19 cellular contexts compared by ENCODE assay signal in the genomic region with DNA sequence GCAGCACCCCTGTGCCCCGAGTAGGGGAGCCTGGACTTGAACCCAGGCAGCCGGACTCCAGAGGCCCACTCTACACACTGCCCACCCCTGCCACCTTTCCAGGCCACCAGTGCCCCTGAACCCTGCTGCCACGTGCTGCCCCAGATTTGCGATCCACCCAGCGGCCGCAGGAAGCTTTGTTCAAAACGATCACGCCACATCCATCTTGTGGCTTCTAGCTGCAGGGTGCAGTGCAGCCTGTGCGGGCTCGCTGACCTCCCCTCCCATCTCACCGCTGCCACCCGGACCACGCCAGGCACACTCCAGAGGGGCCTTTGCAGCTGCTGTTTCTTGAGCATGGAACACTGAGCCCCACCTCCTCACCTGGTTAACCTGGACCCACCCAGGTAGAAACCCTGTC. TPM values are rescaled to one million over a fixed set of nuclear protein-coding genes. Genes with fewer than 3 reads are reported as not detected.
A peak's percentile ranks its signal among the peaks of the same experiment; 100 is the strongest.
DNase-seq lines count a peak whose midpoint lies in the region; ATAC-seq, FAIRE-seq and TF ChIP-seq lines count a peak whose summit lies in the region.
"Had no signal": no experiment of that assay in that cellular context is flagged by ENCODE, and none has a peak within 500 bp of the region (broad histone marks: within the 10 kb centered on the region; RNA-seq: fewer than 3 reads in every experiment).

No MANE protein-coding gene starts in this region.

- ATAC-seq in natural killer cell treated with Interleukin-12 subunit alpha and Interleukin-12 subunit beta and Interleukin-15 and Interleukin-18, amount 100 ng/mL, for 72 hours, result no peak
- ATAC-seq in natural killer cell (no peak), K562 (no peak)
- ATAC-seq: GM12878 had no signal

- no peak overlapping the region for H4K91ac ChIP-seq in trophoblast cell (ENCODE audit: low read depth, low read length)

- no peak overlapping the region for H3K23ac ChIP-seq in trophoblast cell (ENCODE audit: low read length)

- FAIRE-seq in K562 (lab: Jason Lieb, UNC), result no peak
- FAIRE-seq: A204.1, GM12878 had no signal

- H3K36me3 ChIP-seq in NT2/D1 (ENCODE audit: insufficient read depth, insufficient read length, low read length) (peaks cover 74% of the 10 kb centered on the region), K562 (ENCODE audit: control insufficient read depth, insufficient read depth, low read length) (peaks cover 75% of the 10 kb centered on the region), trophoblast cell (ENCODE audit: control insufficient read depth in 1 of 2, insufficient read depth in 2 of 2, low read length in 2 of 2) (peaks cover 52 to 54% of the 10 kb centered on the region in 2 experiments), mammary epithelial cell (ENCODE audit: insufficient read depth, low read length) (peaks cover 18% of the 10 kb centered on the region)

- H3K18ac ChIP-seq in trophoblast cell (ENCODE audit: low read length), result no peak overlapping the region

- CTCF ChIA-PET in K562 (lab: Yijun Ruan, JAX; ENCODE audit: low intra/inter-chr PET ratio), result no interaction called here
- CTCF ChIA-PET in mammary epithelial cell (lab: Charles Lee; ENCODE audit: low non-redundant PET), result no interaction called here

- no peak overlapping the region for H3K4me3 Mint-ChIP-seq in natural killer cell treated with Interleukin-12 subunit alpha and Interleukin-12 subunit beta and Interleukin-15 and Interleukin-18, amount 100 ng/mL, for 72 hours
- H3K4me3 Mint-ChIP-seq in natural killer cell, result no peak overlapping the region
- H3K4me3 Mint-ChIP-seq: H9 had no signal

- no peak for TF ChIP-seq CTCF in natural killer cell (IDR thresholded peaks at IDR 0.05)
- no peak for TF ChIP-seq CTCF in K562 (IDR thresholded peaks at IDR 0.05 in 2 of 3, conservative IDR thresholded peaks at IDR 0.05 in 1 of 3; ENCODE audit: insufficient read depth in 2 of 3, low read depth in 1 of 3, low read length in 3 of 3)
- TF ChIP-seq CTCF in coronary artery (IDR thresholded peaks at IDR 0.05), result no peak
- no peak for TF ChIP-seq CTCF in mammary epithelial cell (conservative IDR thresholded peaks at IDR 0.05 in 1 of 2, IDR thresholded peaks at IDR 0.05 in 1 of 2; ENCODE audit: extremely low read depth in 1 of 2, insufficient read depth in 1 of 2, low read depth in 1 of 2, low read length in 2 of 2)

- H3K27ac Mint-ChIP-seq in natural killer cell treated with Interleukin-12 subunit alpha and Interleukin-12 subunit beta and Interleukin-15 and Interleukin-18, amount 100 ng/mL, for 72 hours, result no peak overlapping the region
- H3K27ac Mint-ChIP-seq in natural killer cell, result no peak overlapping the region
- H3K27ac Mint-ChIP-seq: CD4-positive, CD25-positive, alpha-beta regulatory T cell had no signal

- no peak overlapping the region for H3K27ac ChIP-seq in K562 (ENCODE audit: extremely low read depth, low read depth, low read length)
- H3K27ac ChIP-seq in trophoblast cell (ENCODE audit: low read depth, low read length), result no peak overlapping the region
- H3K27ac ChIP-seq in coronary artery, result no peak overlapping the region
- H3K27ac ChIP-seq in mammary epithelial cell (ENCODE audit: insufficient read depth, low read depth, low read length), result no peak overlapping the region

- no peak overlapping the region for H2BK120ac ChIP-seq in trophoblast cell (ENCODE audit: insufficient read depth, low read length, poor library complexity)

- TF ChIP-seq EP300 in K562 (IDR thresholded peaks at IDR 0.05; ENCODE audit: low read length), result no peak

- no peak overlapping the region for H2AK5ac ChIP-seq in trophoblast cell (ENCODE audit: low read length)

- H3K9me1 ChIP-seq in K562 (ENCODE audit: control insufficient read depth, insufficient read depth, low read length), result no peaks in the 10 kb centered on the region

- no peaks in the 10 kb centered on the region for H3K9me3 ChIP-seq in NT2/D1 (ENCODE audit: insufficient read depth, low read length)
- no peaks in the 10 kb centered on the region for H3K9me3 ChIP-seq in K562 (replicated peaks; ENCODE audit: control insufficient read depth, insufficient read depth, low read depth, low read length)
- H3K9me3 ChIP-seq in trophoblast cell (ENCODE audit: insufficient read depth, low read depth, low read length), result peaks cover 2% of the 10 kb centered on the region
- no peaks in the 10 kb centered on the region for H3K9me3 ChIP-seq in mammary epithelial cell (replicated peaks; ENCODE audit: insufficient read depth, low read length)
- H3K9me3 ChIP-seq: BE2C had no signal

- no peak overlapping the region for H3K14ac ChIP-seq in trophoblast cell (ENCODE audit: low read length)

- 98% methylated on average over 13 of the region's 13 CpGs for WGBS in K562 (ENCODE audit: insufficient coverage, low coverage, missing lambda C conversion rate)
- WGBS in trophoblast cell (ENCODE audit: extremely low coverage, insufficient coverage, insufficient read length), result no CpG with 5 or more reads among the region's 13 CpGs
- 98% methylated on average over 11 of the region's 13 CpGs for WGBS in mammary epithelial cell (ENCODE audit: low coverage, missing lambda C conversion rate)

- TF ChIP-seq RAD21 in K562 (CRISPR knock-in tag; conservative IDR thresholded peaks at IDR 0.05 in 1 of 2, IDR thresholded peaks at IDR 0.05 in 1 of 2), result no peak

- H3K27me3 ChIP-seq in NT2/D1 (ENCODE audit: insufficient read depth, insufficient read length) (peaks cover 8% of the 10 kb centered on the region), K562 (ENCODE audit: control insufficient read depth in 2 of 2, insufficient read depth in 2 of 2, low read length in 2 of 2) (no peaks in the 10 kb centered on the region), trophoblast cell (ENCODE audit: insufficient read depth, low read length) (no peaks in the 10 kb centered on the region), mammary epithelial cell (ENCODE audit: insufficient read depth, low read length) (no peaks in the 10 kb centered on the region)
- H3K27me3 ChIP-seq: BE2C had no signal

- H3K27me3 Mint-ChIP-seq in natural killer cell treated with Interleukin-12 subunit alpha and Interleukin-12 subunit beta and Interleukin-15 and Interleukin-18, amount 100 ng/mL, for 72 hours, result no peaks in the 10 kb centered on the region
- no peaks in the 10 kb centered on the region for H3K27me3 Mint-ChIP-seq in natural killer cell (ENCODE audit: low read depth in 2 of 2)
- H3K27me3 Mint-ChIP-seq: CD4-positive, CD25-positive, alpha-beta regulatory T cell had no signal

- H4K8ac ChIP-seq in trophoblast cell (ENCODE audit: low read depth, low read length), result no peak overlapping the region

- H3K79me2 ChIP-seq in K562 (ENCODE audit: control insufficient read depth, insufficient read depth, low read length), result peaks cover 69% of the 10 kb centered on the region
- H3K79me2 ChIP-seq in trophoblast cell (ENCODE audit: control insufficient read depth, insufficient read depth, low read length, poor library complexity), result peaks cover 11% of the 10 kb centered on the region
- peaks cover 67% of the 10 kb centered on the region for H3K79me2 ChIP-seq in mammary epithelial cell (ENCODE audit: insufficient read depth, low read length)

- H3K4me2 ChIP-seq in K562 (ENCODE audit: insufficient read depth, low read length) (no peak overlapping the region), trophoblast cell (ENCODE audit: low read length) (no peak overlapping the region), mammary epithelial cell (ENCODE audit: insufficient read depth, low read depth, low read length) (no peak overlapping the region)

- no peak overlapping the region for H3K4me3 ChIP-seq in NT2/D1 (ENCODE audit: insufficient read length, low read depth)
- H3K4me3 ChIP-seq in K562, result no peak overlapping the region
- H3K4me3 ChIP-seq in trophoblast cell (ENCODE audit: low read depth, low read length), result peak overlapping the region; percentile 25
- no peak overlapping the region for H3K4me3 ChIP-seq in coronary artery
- no peak overlapping the region for H3K4me3 ChIP-seq in mammary epithelial cell (replicated peaks in 1 of 3; ENCODE audit: insufficient read depth in 1 of 3, low read depth in 2 of 3, low read length in 3 of 3)
- H3K4me3 ChIP-seq: GM12878 had no signal

- H2BK5ac ChIP-seq in trophoblast cell (ENCODE audit: low read depth, low read length, poor library complexity), result no peak overlapping the region

- H3K36me3 Mint-ChIP-seq in natural killer cell treated with Interleukin-12 subunit alpha and Interleukin-12 subunit beta and Interleukin-15 and Interleukin-18, amount 100 ng/mL, for 72 hours, result no peaks in the 10 kb centered on the region
- no peaks in the 10 kb centered on the region for H3K36me3 Mint-ChIP-seq in natural killer cell

- dilution Hi-C loops in mammary epithelial cell (cut with HindIII; ENCODE audit: low sequenced_read_pairs), result loop anchor here (5.0 kb wide), 2 partner anchors 42 to 43 kb away; partner anchors contain the start of genes ICAM4 and ICAM5

- H3K79me1 ChIP-seq in trophoblast cell (ENCODE audit: low read length), result peaks cover 4% of the 10 kb centered on the region

- DNase-seq in natural killer cell treated with Interleukin-12 subunit alpha and Interleukin-12 subunit beta and Interleukin-15 and Interleukin-18, amount 100 ng/mL, for 72 hours (ENCODE audit: low spot score), result peak; percentile 5
- DNase-seq in natural killer cell (no peak), NT2/D1 (ENCODE audit: low read depth, low spot score) (no peak), K562 (ENCODE audit: extremely low read depth in 1 of 4, low spot score in 3 of 4) (no peak), trophoblast cell (no peak), coronary artery (ENCODE audit: low spot score) (no peak), mammary epithelial cell (no peak), mucosa of gallbladder (ENCODE audit: low spot score) (no peak)
- DNase-seq: ACHN; BE2C; C1 segment of cervical spinal cord; Calu3; CD4-positive, CD25-positive, alpha-beta regulatory T cell; DND-41; EL; GOT3; H9 had no signal

- H3K4ac ChIP-seq in trophoblast cell (ENCODE audit: low read depth, low read length), result no peak overlapping the region

- intact Hi-C loops in natural killer cell (cut with micrococcal nuclease), result no loop called here
- intact Hi-C loops in K562 (cut with micrococcal nuclease), result no loop called here
- intact Hi-C loops in mammary epithelial cell (cut with micrococcal nuclease), result no loop called here

- in situ Hi-C loops in K562 (cut with MboI), result no loop called here
- in situ Hi-C loops in mammary epithelial cell (cut with MboI; ENCODE audit: low sequenced_read_pairs in 2 of 2), result no loop called here

- no peak overlapping the region for H2BK12ac ChIP-seq in trophoblast cell (ENCODE audit: low read length)

- no peaks in the 10 kb centered on the region for H3K9me3 Mint-ChIP-seq in natural killer cell treated with Interleukin-12 subunit alpha and Interleukin-12 subunit beta and Interleukin-15 and Interleukin-18, amount 100 ng/mL, for 72 hours
- no peaks in the 10 kb centered on the region for H3K9me3 Mint-ChIP-seq in natural killer cell
- H3K9me3 Mint-ChIP-seq: CD4-positive, CD25-positive, alpha-beta regulatory T cell; H9 had no signal

- H2AFZ ChIP-seq in K562 (ENCODE audit: low read depth, low read length), result no peak overlapping the region
- no peak overlapping the region for H2AFZ ChIP-seq in trophoblast cell (ENCODE audit: insufficient read depth, low read length, poor library complexity)
- no peak overlapping the region for H2AFZ ChIP-seq in mammary epithelial cell (ENCODE audit: low read depth, low read length)

- H4K12ac ChIP-seq in trophoblast cell (ENCODE audit: low read depth, low read length), result no peak overlapping the region

- H4K20me1 ChIP-seq in K562 (replicated peaks; ENCODE audit: control insufficient read depth, insufficient read depth, low read length), result peaks cover 10% of the 10 kb centered on the region; the same call in 1 of the 2 replicates
- H4K20me1 ChIP-seq in mammary epithelial cell (ENCODE audit: insufficient read depth, low read length), result no peaks in the 10 kb centered on the region

- H3K4me1 Mint-ChIP-seq in natural killer cell treated with Interleukin-12 subunit alpha and Interleukin-12 subunit beta and Interleukin-15 and Interleukin-18, amount 100 ng/mL, for 72 hours (ENCODE audit: low read depth in 2 of 2), result peaks cover 17 to 18% of the 10 kb centered on the region in 2 donors
- peaks cover 0 to 21% of the 10 kb centered on the region in 2 donors for H3K4me1 Mint-ChIP-seq in natural killer cell

- H3K9ac ChIP-seq in NT2/D1 (ENCODE audit: insufficient read length, low read depth), result peak overlapping the region; percentile 28
- peak overlapping the region in 1 of 2 experiments; percentile 55; a peak in 2 of 4 replicates for H3K9ac ChIP-seq in K562 (ENCODE audit: insufficient read depth in 1 of 2, low read depth in 2 of 2, low read length in 2 of 2)
- no peak overlapping the region for H3K9ac ChIP-seq in trophoblast cell (ENCODE audit: low read length)
- no peak overlapping the region for H3K9ac ChIP-seq in mammary epithelial cell (ENCODE audit: insufficient read depth, low read length)

- H3K4me1 ChIP-seq in NT2/D1 (ENCODE audit: insufficient read depth, insufficient read length) (peaks cover 17% of the 10 kb centered on the region), K562 (replicated peaks in 1 of 2; ENCODE audit: control insufficient read depth in 2 of 2, insufficient read depth in 2 of 2, low read length in 2 of 2) (peaks cover 7 to 34% of the 10 kb centered on the region in 2 experiments; a peak in 4 of 5 replicates), trophoblast cell (ENCODE audit: control insufficient read depth in 1 of 2, insufficient read depth in 2 of 2, low read length in 2 of 2) (peaks cover 13 to 15% of the 10 kb centered on the region in 2 experiments), mammary epithelial cell (ENCODE audit: insufficient read depth, low read length) (peaks cover 10% of the 10 kb centered on the region)
- H3K4me1 ChIP-seq: BE2C had no signal

- POLR2A ChIA-PET in K562 (lab: Yijun Ruan, JAX), result interaction anchor here (0.8 to 3.1 kb wide), 5 partner anchors 13 to 40 kb away, joined by 3 to 11 read pairs (median 3); partner anchors contain the start of genes FDX2 and ICAM5

- BruUV-seq in K562 (replicated peaks; lab: Mats Ljungman, UMichigan) (no TSS peak), mammary epithelial cell (replicated peaks; lab: Mats Ljungman, UMichigan) (no TSS peak)

- no peak for TF ChIP-seq POLR2A in K562 (conservative IDR thresholded peaks at IDR 0.05)

RNA-seq across cellular contexts. Expression of gene RAVER1, which starts 3.8 kb away (rescaled TPM):
- 100 to 1,000 TPM in 1 of 2 donors, 10 to 100 TPM in 1; 81.1 to 131 TPM for total RNA-seq in natural killer cell treated with Interleukin-12 subunit alpha and Interleukin-12 subunit beta and Interleukin-15 and Interleukin-18, amount 100 ng/mL, for 72 hours
- total RNA-seq in natural killer cell (10 to 100 TPM; 42.5 to 64.3 (median 55.9) TPM), K562 (2014; rRNA removed) (30.1 and 45.1 TPM in 2 replicates), K562 (2014; rRNA removed; fragmentation: Illumina TruSeq; extraction: Trizol) (2.3 and 2.8 TPM in 2 replicates), K562 (2015; rRNA removed; fragmentation: Illumina TruSeq; extraction: Trizol) (7.0 and 9.3 TPM in 2 replicates), K562 (2021) (112 and 113 TPM in 2 replicates), mammary epithelial cell (10 to 100 TPM in 1 of 2 donors, 1 to 10 TPM in 1; 8.3 to 43.0 TPM), mucosa of gallbladder (44.6 TPM)
- total RNA-seq in K562 (2011; cell fraction: chromatin; rRNA removed; ENCODE audit: low replicate concordance), result 30.5 and 66.0 TPM in 2 replicates
- total RNA-seq in K562 (2011; cell fraction: nucleolus; rRNA removed), result 39.2 and 46.7 TPM in 2 replicates
- total RNA-seq in K562 (2011; cell fraction: nucleoplasm; rRNA removed), result 28.3 and 42.4 TPM in 2 replicates
- polyA plus RNA-seq in K562 (2011; rRNA removed) (2.4 and 4.9 TPM in 2 replicates), K562 (2014; fragmentation: Illumina TruSeq; extraction: Trizol) (9.3 and 36.7 TPM in 2 replicates), K562 (2014; fragmentation: Nextera tagmentation; extraction: Ambion mirVana) (under 1 TPM; 0.06 to 0.08 TPM), K562 (2014; rRNA removed) (24.6 and 29.2 TPM in 2 replicates), mammary epithelial cell (7.6 TPM)
- polyA plus RNA-seq in K562 (2011; cell fraction: cytosol; rRNA removed), result 3.4 and 9.5 TPM in 2 replicates
- polyA plus RNA-seq in K562 (2011; cell fraction: nucleus; rRNA removed), result 22.5 and 41.1 TPM in 2 replicates
- 39.6 and 39.8 TPM in 2 replicates for polyA plus RNA-seq in K562 (2012)
- 5.8 and 8.6 TPM in 2 replicates for polyA minus RNA-seq in K562 (2011; rRNA and poly(A)+ RNA removed)
- 41.5 and 55.1 TPM in 2 replicates for polyA minus RNA-seq in K562 (2011; cell fraction: cytosol; rRNA and poly(A)+ RNA removed)
- polyA minus RNA-seq in K562 (2011; cell fraction: nucleus; rRNA and poly(A)+ RNA removed), result 14.7 and 15.3 TPM in 2 replicates
- 32.5 and 33.1 TPM in 2 replicates for polyA plus RNA-seq in trophoblast cell (2013)
- polyA minus RNA-seq in mammary epithelial cell, result 7.6 TPM

RNA-seq across cellular contexts. Expression of gene ICAM3, which starts 9.9 kb away (rescaled TPM):
- total RNA-seq in natural killer cell treated with Interleukin-12 subunit alpha and Interleukin-12 subunit beta and Interleukin-15 and Interleukin-18, amount 100 ng/mL, for 72 hours, result 100 to 1,000 TPM in 1 of 2 donors, 10 to 100 TPM in 1; 91.9 to 154 TPM
- 100 to 1,000 TPM; 189 to 224 (median 199) TPM for total RNA-seq in natural killer cell
- 3.1 and 13.6 TPM in 2 replicates for total RNA-seq in K562 (2011; cell fraction: chromatin; rRNA removed; ENCODE audit: low replicate concordance)
- 13.3 and 15.5 TPM in 2 replicates for total RNA-seq in K562 (2011; cell fraction: nucleolus; rRNA removed)
- 8.9 and 10.7 TPM in 2 replicates for total RNA-seq in K562 (2011; cell fraction: nucleoplasm; rRNA removed)
- 28.6 and 33.1 TPM in 2 replicates for total RNA-seq in K562 (2014; rRNA removed)
- total RNA-seq in K562 (2014; rRNA removed; fragmentation: Illumina TruSeq; extraction: Trizol), result 12.0 and 21.3 TPM in 2 replicates
- total RNA-seq in K562 (2015; rRNA removed; fragmentation: Illumina TruSeq; extraction: Trizol), result 27.8 TPM in 2 replicates
- 39.5 and 42.2 TPM in 2 replicates for total RNA-seq in K562 (2021)
- 24.2 and 25.2 TPM in 2 replicates for polyA plus RNA-seq in K562 (2011; rRNA removed)
- 24.7 and 48.2 TPM in 2 replicates for polyA plus RNA-seq in K562 (2011; cell fraction: cytosol; rRNA removed)
- polyA plus RNA-seq in K562 (2011; cell fraction: nucleus; rRNA removed), result 13.6 and 14.4 TPM in 2 replicates
- 15.9 and 42.8 TPM in 2 replicates for polyA plus RNA-seq in K562 (2012)
- 21.4 and 22.2 TPM in 2 replicates for polyA plus RNA-seq in K562 (2014; fragmentation: Illumina TruSeq; extraction: Trizol)
- 10 to 100 TPM in 1 of 2 experiments, 1 to 10 TPM in 1; 6.5 to 10.8 TPM for polyA plus RNA-seq in K562 (2014; fragmentation: Nextera tagmentation; extraction: Ambion mirVana)
- polyA plus RNA-seq in K562 (2014; rRNA removed), result 29.7 and 31.1 TPM in 2 replicates
- polyA minus RNA-seq in K562 (2011; rRNA and poly(A)+ RNA removed), result 8.3 and 11.0 TPM in 2 replicates
- polyA minus RNA-seq in K562 (2011; cell fraction: cytosol; rRNA and poly(A)+ RNA removed), result 18.0 and 18.9 TPM in 2 replicates
- polyA minus RNA-seq in K562 (2011; cell fraction: nucleus; rRNA and poly(A)+ RNA removed), result 4.7 and 5.1 TPM in 2 replicates
- 6.5 and 6.9 TPM in 2 replicates for polyA plus RNA-seq in trophoblast cell (2013)
- total RNA-seq in mammary epithelial cell, result 10 to 100 TPM in 1 of 2 donors, 1 to 10 TPM in 1; 4.3 to 10.2 TPM
- 9.6 TPM for polyA plus RNA-seq in mammary epithelial cell
- polyA minus RNA-seq in mammary epithelial cell, result not detected
- 14.7 TPM for total RNA-seq in mucosa of gallbladder

RNA-seq across cellular contexts. Expression of gene FDX2, which starts 13.7 kb away (rescaled TPM):
- total RNA-seq in natural killer cell treated with Interleukin-12 subunit alpha and Interleukin-12 subunit beta and Interleukin-15 and Interleukin-18, amount 100 ng/mL, for 72 hours, result 10 to 100 TPM; 11.4 to 26.4 TPM
- total RNA-seq in natural killer cell, result 1 to 10 TPM; 1.7 to 4.1 (median 4.0) TPM
- 10.6 and 53.0 TPM in 2 replicates for total RNA-seq in K562 (2011; cell fraction: chromatin; rRNA removed; ENCODE audit: low replicate concordance)
- 44.7 and 46.7 TPM in 2 replicates for total RNA-seq in K562 (2011; cell fraction: nucleolus; rRNA removed)
- 24.2 and 28.0 TPM in 2 replicates for total RNA-seq in K562 (2011; cell fraction: nucleoplasm; rRNA removed)
- 47.0 and 59.4 TPM in 2 replicates for total RNA-seq in K562 (2014; rRNA removed)
- total RNA-seq in K562 (2014; rRNA removed; fragmentation: Illumina TruSeq; extraction: Trizol), result 9.7 and 15.9 TPM in 2 replicates
- total RNA-seq in K562 (2015; rRNA removed; fragmentation: Illumina TruSeq; extraction: Trizol), result 28.9 and 29.7 TPM in 2 replicates
- 34.8 and 36.8 TPM in 2 replicates for total RNA-seq in K562 (2021)
- 22.3 and 33.3 TPM in 2 replicates for polyA plus RNA-seq in K562 (2011; rRNA removed)
- 47.1 and 82.4 TPM in 2 replicates for polyA plus RNA-seq in K562 (2011; cell fraction: cytosol; rRNA removed)
- polyA plus RNA-seq in K562 (2011; cell fraction: nucleus; rRNA removed), result 33.5 and 61.9 TPM in 2 replicates
- polyA plus RNA-seq in K562 (2012), result 27.6 and 42.2 TPM in 2 replicates
- 47.2 and 55.3 TPM in 2 replicates for polyA plus RNA-seq in K562 (2014; fragmentation: Illumina TruSeq; extraction: Trizol)
- 1 to 10 TPM; 2.5 to 5.8 TPM for polyA plus RNA-seq in K562 (2014; fragmentation: Nextera tagmentation; extraction: Ambion mirVana)
- 49.2 and 49.8 TPM in 2 replicates for polyA plus RNA-seq in K562 (2014; rRNA removed)
- 4.9 and 9.2 TPM in 2 replicates for polyA minus RNA-seq in K562 (2011; rRNA and poly(A)+ RNA removed)
- 14.3 and 14.5 TPM in 2 replicates for polyA minus RNA-seq in K562 (2011; cell fraction: cytosol; rRNA and poly(A)+ RNA removed)
- polyA minus RNA-seq in K562 (2011; cell fraction: nucleus; rRNA and poly(A)+ RNA removed), result 5.3 and 9.6 TPM in 2 replicates
- polyA plus RNA-seq in trophoblast cell (2013), result 11.9 and 12.2 TPM in 2 replicates
- 10 to 100 TPM; 23.5 to 28.7 TPM for total RNA-seq in mammary epithelial cell
- polyA plus RNA-seq in mammary epithelial cell, result 38.2 TPM
- polyA minus RNA-seq in mammary epithelial cell, result 3.6 TPM
- total RNA-seq in mucosa of gallbladder, result 21.8 TPM

RNA-seq across cellular contexts. Expression of gene ZGLP1, which starts 19.9 kb away (rescaled TPM):
- 1 to 10 TPM; 2.5 to 7.3 TPM for total RNA-seq in natural killer cell treated with Interleukin-12 subunit alpha and Interleukin-12 subunit beta and Interleukin-15 and Interleukin-18, amount 100 ng/mL, for 72 hours
- total RNA-seq in natural killer cell, result 1 to 10 TPM; 1.4 to 2.2 (median 1.9) TPM
- total RNA-seq in K562 (2011; cell fraction: chromatin; rRNA removed; ENCODE audit: low replicate concordance), result 4.3 and 14.7 TPM in 2 replicates
- 8.3 and 10.8 TPM in 2 replicates for total RNA-seq in K562 (2011; cell fraction: nucleolus; rRNA removed)
- total RNA-seq in K562 (2011; cell fraction: nucleoplasm; rRNA removed), result 5.3 and 6.4 TPM in 2 replicates
- 2.7 and 3.0 TPM in 2 replicates for total RNA-seq in K562 (2014; rRNA removed)
- 0.64 and 0.69 TPM in 2 replicates for total RNA-seq in K562 (2014; rRNA removed; fragmentation: Illumina TruSeq; extraction: Trizol)
- 2.7 and 2.9 TPM in 2 replicates for total RNA-seq in K562 (2015; rRNA removed; fragmentation: Illumina TruSeq; extraction: Trizol)
- 3.3 and 5.8 TPM in 2 replicates for total RNA-seq in K562 (2021)
- 2.2 and 3.2 TPM in 2 replicates for polyA plus RNA-seq in K562 (2011; rRNA removed)
- 2.2 and 3.4 TPM in 2 replicates for polyA plus RNA-seq in K562 (2011; cell fraction: cytosol; rRNA removed)
- 9.0 and 17.2 TPM in 2 replicates for polyA plus RNA-seq in K562 (2011; cell fraction: nucleus; rRNA removed)
- 3.3 and 8.0 TPM in 2 replicates for polyA plus RNA-seq in K562 (2012)
- polyA plus RNA-seq in K562 (2014; fragmentation: Illumina TruSeq; extraction: Trizol), result 1.5 and 1.9 TPM in 2 replicates
- under 1 TPM; 0.24 to 0.56 TPM for polyA plus RNA-seq in K562 (2014; fragmentation: Nextera tagmentation; extraction: Ambion mirVana)
- polyA plus RNA-seq in K562 (2014; rRNA removed), result 4.5 and 5.1 TPM in 2 replicates
- 0.18 and 0.39 TPM in 2 replicates for polyA minus RNA-seq in K562 (2011; rRNA and poly(A)+ RNA removed)
- 1.0 and 2.0 TPM in 2 replicates for polyA minus RNA-seq in K562 (2011; cell fraction: cytosol; rRNA and poly(A)+ RNA removed)
- polyA minus RNA-seq in K562 (2011; cell fraction: nucleus; rRNA and poly(A)+ RNA removed), result 1.1 and 1.3 TPM in 2 replicates
- polyA plus RNA-seq in trophoblast cell (2013), result 1.8 and 1.9 TPM in 2 replicates
- 1 to 10 TPM; 1.2 to 3.7 TPM for total RNA-seq in mammary epithelial cell
- polyA plus RNA-seq in mammary epithelial cell, result 1.1 TPM
- polyA minus RNA-seq in mammary epithelial cell, result 0.62 TPM
- total RNA-seq in mucosa of gallbladder, result 7.3 TPM

RNA-seq across cellular contexts. Expression of gene ICAM5, which starts 39.8 kb away (rescaled TPM):
- under 1 TPM; 0.78 to 0.83 TPM for total RNA-seq in natural killer cell treated with Interleukin-12 subunit alpha and Interleukin-12 subunit beta and Interleukin-15 and Interleukin-18, amount 100 ng/mL, for 72 hours
- 1 to 10 TPM; 1.1 to 1.6 (median 1.5) TPM for total RNA-seq in natural killer cell
- 152 and 610 TPM in 2 replicates for total RNA-seq in K562 (2011; cell fraction: chromatin; rRNA removed; ENCODE audit: low replicate concordance)
- total RNA-seq in K562 (2011; cell fraction: nucleolus; rRNA removed), result 442 and 477 TPM in 2 replicates
- total RNA-seq in K562 (2011; cell fraction: nucleoplasm; rRNA removed), result 261 and 266 TPM in 2 replicates
- 39.7 TPM in 2 replicates for total RNA-seq in K562 (2014; rRNA removed)
- 1.7 and 3.7 TPM in 2 replicates for total RNA-seq in K562 (2014; rRNA removed; fragmentation: Illumina TruSeq; extraction: Trizol)
- 13.7 and 16.6 TPM in 2 replicates for total RNA-seq in K562 (2015; rRNA removed; fragmentation: Illumina TruSeq; extraction: Trizol)
- total RNA-seq in K562 (2021), result 69.7 and 89.5 TPM in 2 replicates
- 29.9 and 58.7 TPM in 2 replicates for polyA plus RNA-seq in K562 (2011; rRNA removed)
- 50.3 and 80.3 TPM in 2 replicates for polyA plus RNA-seq in K562 (2011; cell fraction: cytosol; rRNA removed)
- polyA plus RNA-seq in K562 (2011; cell fraction: nucleus; rRNA removed), result 748 and 1,281 TPM in 2 replicates
- 45.0 and 59.7 TPM in 2 replicates for polyA plus RNA-seq in K562 (2012)
- polyA plus RNA-seq in K562 (2014; fragmentation: Illumina TruSeq; extraction: Trizol), result 12.1 and 29.4 TPM in 2 replicates
- under 1 TPM; 0.10 to 0.11 TPM for polyA plus RNA-seq in K562 (2014; fragmentation: Nextera tagmentation; extraction: Ambion mirVana)
- polyA plus RNA-seq in K562 (2014; rRNA removed), result 97.4 and 114 TPM in 2 replicates
- polyA minus RNA-seq in K562 (2011; rRNA and poly(A)+ RNA removed), result 4.9 and 6.5 TPM in 2 replicates
- polyA minus RNA-seq in K562 (2011; cell fraction: cytosol; rRNA and poly(A)+ RNA removed), result 19.6 and 29.4 TPM in 2 replicates
- 91.7 and 98.6 TPM in 2 replicates for polyA minus RNA-seq in K562 (2011; cell fraction: nucleus; rRNA and poly(A)+ RNA removed)
- polyA plus RNA-seq in trophoblast cell (2013), result 0.15 and 0.17 TPM in 2 replicates
- total RNA-seq in mammary epithelial cell, result 10 to 100 TPM in 1 of 2 donors, 1 to 10 TPM in 1; 3.1 to 21.7 TPM
- polyA plus RNA-seq in mammary epithelial cell, result 1.7 TPM
- polyA minus RNA-seq in mammary epithelial cell, result 0.62 TPM
- total RNA-seq in mucosa of gallbladder, result 0.49 TPM
- polyA plus RNA-seq: CD4-positive, CD25-positive, alpha-beta regulatory T cell had no signal
